In genomic region chr1:223210786-223211115, GRCh38 we compare ENCODE assay signal across 15 cellular contexts.
DNase-seq lines count a peak whose midpoint lies in the region; ATAC-seq, FAIRE-seq and TF ChIP-seq lines count a peak whose summit lies in the region.
"Had no signal": no experiment of that assay in that cellular context is flagged by ENCODE, and none has a peak within 500 bp of the region (broad histone marks: within the 10 kb centered on the region; RNA-seq: fewer than 3 reads in every experiment).

No MANE protein-coding gene starts in this region.

- 0 out of 3 replicates have a peak overlapping the region, but pooled peaks have one; percentile 2 for H3K27ac ChIP-seq in K562 (ENCODE audit: extremely low read depth, low read depth, low read length)
- H3K27ac ChIP-seq: C4-2B had no signal

- no peaks in the 10 kb centered on the region for H3K79me2 ChIP-seq in K562 (ENCODE audit: control insufficient read depth, insufficient read depth, low read length)

- TF ChIP-seq POLR2A in K562 (conservative IDR thresholded peaks at IDR 0.05): no peak

- peak overlapping the region; percentile 84 for H3K27ac Mint-ChIP-seq in Caco-2 (ENCODE audit: unreplicated experiment)
- H3K27ac Mint-ChIP-seq: CD4-positive, alpha-beta T cell; H9 had no signal

- peak; percentile 85 for FAIRE-seq in K562 (lab: Jason Lieb, UNC)
- FAIRE-seq: H1 had no signal

- no peaks in the 10 kb centered on the region for H3K27me3 Mint-ChIP-seq in Caco-2 (ENCODE audit: insufficient read depth, unreplicated experiment)
- H3K27me3 Mint-ChIP-seq: CD4-positive, alpha-beta T cell had no signal

- peaks cover 48% of the 10 kb centered on the region for H3K4me1 Mint-ChIP-seq in Caco-2 (ENCODE audit: low read depth, unreplicated experiment)

- TF ChIP-seq EP300 in K562 (IDR thresholded peaks at IDR 0.05; ENCODE audit: low read length): no peak

- H2AFZ ChIP-seq in K562 (ENCODE audit: low read depth, low read length): no peak overlapping the region

- H3K9me3 Mint-ChIP-seq in Caco-2 (ENCODE audit: unreplicated experiment): no peaks in the 10 kb centered on the region
- H3K9me3 Mint-ChIP-seq: CD4-positive, alpha-beta T cell; H9 had no signal

- no peaks in the 10 kb centered on the region for H4K20me1 ChIP-seq in K562 (replicated peaks; ENCODE audit: control insufficient read depth, insufficient read depth, low read length)

- H3K27me3 ChIP-seq in Caco-2 (replicated peaks; ENCODE audit: control insufficient read depth, insufficient read depth, low read length) (no peaks in the 10 kb centered on the region), K562 (ENCODE audit: control insufficient read depth in 2 of 2, insufficient read depth in 2 of 2, low read length in 2 of 2) (no peaks in the 10 kb centered on the region)

- no peak for TF ChIP-seq RAD21 in K562 (CRISPR knock-in tag; conservative IDR thresholded peaks at IDR 0.05 in 1 of 2, IDR thresholded peaks at IDR 0.05 in 1 of 2)

- H3K9me1 ChIP-seq in K562 (ENCODE audit: control insufficient read depth, insufficient read depth, low read length): no peaks in the 10 kb centered on the region

- DNase-seq in AG08395 (ENCODE audit: low spot score): peak; percentile 54
- no peak for DNase-seq in Caco-2
- peak; percentile 51 for DNase-seq in LHCN-M2 (ENCODE audit: low read depth)
- DNase-seq in K562 (ENCODE audit: extremely low read depth in 1 of 4, low spot score in 3 of 4): peak in 2 of 4 experiments; percentile 63 to 65
- DNase-seq in superior temporal gyrus (ENCODE audit: extremely low spot score): no peak
- no peak for DNase-seq in left ventricle myocardium superior
- DNase-seq in HK-2 (ENCODE audit: unreplicated experiment): no peak
- DNase-seq: AML-193; CD4-positive, alpha-beta T cell; DMS53; GDM1; H9 had no signal

- H3K4me3 ChIP-seq in Caco-2 (ENCODE audit: low read depth, low read length) (no peak overlapping the region), K562 (no peak overlapping the region)

- H3K4me1 ChIP-seq in Caco-2 (peaks cover 42% of the 10 kb centered on the region), K562 (replicated peaks in 1 of 2; ENCODE audit: control insufficient read depth in 2 of 2, insufficient read depth in 2 of 2, low read length in 2 of 2) (peaks cover 0 to 26% of the 10 kb centered on the region in 2 experiments; a peak in 3 of 5 replicates)

- peaks cover under 1% of the 10 kb centered on the region for H3K36me3 Mint-ChIP-seq in Caco-2 (ENCODE audit: insufficient read depth, unreplicated experiment)

- peak; percentile 74 for ATAC-seq in K562
- ATAC-seq in left ventricle myocardium superior: no peak
- no peak for ATAC-seq in GM18858 (IDR thresholded peaks at IDR 0.05; ENCODE audit: unreplicated experiment)

- BruUV-seq in Caco-2 (replicated peaks; lab: Mats Ljungman, UMichigan) (no TSS peak), K562 (replicated peaks; lab: Mats Ljungman, UMichigan) (no TSS peak)

- no peak overlapping the region for H3K9ac ChIP-seq in K562 (ENCODE audit: insufficient read depth in 1 of 2, low read depth in 2 of 2, low read length in 2 of 2)

- in situ Hi-C loops in K562 (cut with MboI): no loop called here

- H3K36me3 ChIP-seq in Caco-2 (ENCODE audit: control insufficient read depth, insufficient read depth, low read length) (no peaks in the 10 kb centered on the region), K562 (ENCODE audit: control insufficient read depth, insufficient read depth, low read length) (no peaks in the 10 kb centered on the region)

- no peaks in the 10 kb centered on the region for H3K9me3 ChIP-seq in Caco-2
- no peaks in the 10 kb centered on the region for H3K9me3 ChIP-seq in K562 (replicated peaks; ENCODE audit: control insufficient read depth, insufficient read depth, low read depth, low read length)

- no peak overlapping the region for H3K4me3 Mint-ChIP-seq in Caco-2 (ENCODE audit: unreplicated experiment)
- H3K4me3 Mint-ChIP-seq: CD4-positive, alpha-beta T cell; H9 had no signal

- 16% methylated on average over 3 of the region's 3 CpGs for WGBS in K562 (ENCODE audit: insufficient coverage, low coverage, missing lambda C conversion rate)

- no peak overlapping the region for H3K4me2 ChIP-seq in K562 (ENCODE audit: insufficient read depth, low read length)

- CTCF ChIA-PET in Caco-2 (lab: Charles Lee): no interaction called here
- CTCF ChIA-PET in K562 (lab: Yijun Ruan, JAX; ENCODE audit: low intra/inter-chr PET ratio): no interaction called here

- POLR2A ChIA-PET in Caco-2 (lab: Charles Lee): no interaction called here
- POLR2A ChIA-PET in K562 (lab: Yijun Ruan, JAX): no interaction called here

- TF ChIP-seq CTCF in Caco-2 (IDR thresholded peaks at IDR 0.05; ENCODE audit: insufficient read depth in 1 of 2, low read depth in 1 of 2, low read length in 1 of 2, severe bottlenecking in 1 of 2, unreplicated experiment in 1 of 2) (no peak), K562 (IDR thresholded peaks at IDR 0.05 in 2 of 3, conservative IDR thresholded peaks at IDR 0.05 in 1 of 3; ENCODE audit: insufficient read depth in 2 of 3, low read depth in 1 of 3, low read length in 3 of 3) (no peak)

- intact Hi-C loops in Caco-2 (cut with micrococcal nuclease; ENCODE audit: unreplicated experiment): no loop called here
- intact Hi-C loops in K562 (cut with micrococcal nuclease): no loop called here
- intact Hi-C loops in left ventricle myocardium superior (cut with micrococcal nuclease): no loop called here

TF ChIP-seq in K562, 482 proteins besides CTCF, POLR2A, EP300 and RAD21 (continues in another document):
- TF ChIP-seq ZNF778 (CRISPR knock-in tag; IDR thresholded peaks at IDR 0.05) (no peak), CBX1 (IDR thresholded peaks at IDR 0.05; ENCODE audit: low read depth) (no peak), NR4A1 (CRISPR knock-in tag; IDR thresholded peaks at IDR 0.05) (no peak), NR4A1 (tag; IDR thresholded peaks at IDR 0.05) (no peak), CBFA2T3 (IDR thresholded peaks at IDR 0.05) (0 out of 2 replicates have a peak, but pooled peaks have one; percentile 11), ARID4B (CRISPR knock-in tag; IDR thresholded peaks at IDR 0.05) (no peak), CTBP1 (IDR thresholded peaks at IDR 0.05; ENCODE audit: borderline replicate concordance) (no peak), HSF4 (CRISPR knock-in tag; IDR thresholded peaks at IDR 0.05; ENCODE audit: borderline replicate concordance) (no peak)
- TF ChIP-seq, protein P1, sequence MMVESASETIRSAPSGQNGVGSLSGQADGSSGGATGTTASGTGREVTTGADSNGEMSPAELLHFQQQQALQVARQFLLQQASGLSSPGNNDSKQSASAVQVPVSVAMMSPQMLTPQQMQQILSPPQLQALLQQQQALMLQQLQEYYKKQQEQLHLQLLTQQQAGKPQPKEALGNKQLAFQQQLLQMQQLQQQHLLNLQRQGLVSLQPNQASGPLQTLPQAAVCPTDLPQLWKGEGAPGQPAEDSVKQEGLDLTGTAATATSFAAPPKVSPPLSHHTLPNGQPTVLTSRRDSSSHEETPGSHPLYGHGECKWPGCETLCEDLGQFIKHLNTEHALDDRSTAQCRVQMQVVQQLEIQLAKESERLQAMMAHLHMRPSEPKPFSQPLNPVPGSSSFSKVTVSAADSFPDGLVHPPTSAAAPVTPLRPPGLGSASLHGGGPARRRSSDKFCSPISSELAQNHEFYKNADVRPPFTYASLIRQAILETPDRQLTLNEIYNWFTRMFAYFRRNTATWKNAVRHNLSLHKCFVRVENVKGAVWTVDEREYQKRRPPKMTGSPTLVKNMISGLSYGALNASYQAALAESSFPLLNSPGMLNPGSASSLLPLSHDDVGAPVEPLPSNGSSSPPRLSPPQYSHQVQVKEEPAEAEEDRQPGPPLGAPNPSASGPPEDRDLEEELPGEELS (CRISPR knock-in tag; IDR thresholded peaks at IDR 0.05; ENCODE audit: borderline replicate concordance): no peak
- TF ChIP-seq, protein P2, sequence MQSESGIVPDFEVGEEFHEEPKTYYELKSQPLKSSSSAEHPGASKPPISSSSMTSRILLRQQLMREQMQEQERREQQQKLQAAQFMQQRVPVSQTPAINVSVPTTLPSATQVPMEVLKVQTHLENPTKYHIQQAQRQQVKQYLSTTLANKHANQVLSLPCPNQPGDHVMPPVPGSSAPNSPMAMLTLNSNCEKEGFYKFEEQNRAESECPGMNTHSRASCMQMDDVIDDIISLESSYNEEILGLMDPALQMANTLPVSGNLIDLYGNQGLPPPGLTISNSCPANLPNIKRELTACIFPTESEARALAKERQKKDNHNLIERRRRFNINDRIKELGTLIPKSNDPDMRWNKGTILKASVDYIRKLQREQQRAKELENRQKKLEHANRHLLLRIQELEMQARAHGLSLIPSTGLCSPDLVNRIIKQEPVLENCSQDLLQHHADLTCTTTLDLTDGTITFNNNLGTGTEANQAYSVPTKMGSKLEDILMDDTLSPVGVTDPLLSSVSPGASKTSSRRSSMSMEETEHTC (IDR thresholded peaks at IDR 0.05): no peak

Comparison
In these comparisons a context has a peak if more than half of its experiments do, and no peak if none do; other contexts are left out.
1. DNase-seq: peak in AG08395 (single experiment) and LHCN-M2 (single experiment); none in Caco-2 (0 of 2), superior temporal gyrus (single experiment), left ventricle myocardium superior (single experiment) and HK-2 (single experiment).